Comparison of ENCODE assay signal across 33 cellular contexts in the genomic region with DNA sequence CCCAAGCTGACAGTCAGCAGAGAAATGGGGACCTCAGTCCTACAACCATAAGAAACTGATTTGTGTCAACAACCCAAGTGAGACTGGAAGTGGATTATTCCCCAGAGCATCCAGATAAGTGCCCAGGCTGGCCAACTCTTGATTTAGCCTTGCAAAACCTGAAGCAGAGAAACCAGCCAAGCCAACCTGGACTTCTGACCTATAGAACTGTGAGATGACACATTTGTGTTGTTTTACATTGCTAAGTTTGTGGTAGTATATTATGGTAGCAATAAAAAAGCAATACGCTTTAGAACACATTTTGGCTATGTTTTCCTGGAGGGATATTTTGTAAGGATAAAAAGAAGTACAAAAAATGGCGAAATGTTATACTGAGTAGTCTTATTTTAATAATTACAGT.
"Had no signal": no experiment of that assay in that cellular context is flagged by ENCODE, and none has a peak within 500 bp of the region (broad histone marks: within the 10 kb centered on the region; RNA-seq: fewer than 3 reads in every experiment).

No MANE protein-coding gene starts in this region.

- H3K27me3 Mint-ChIP-seq: activated B cell treated with CpG ODN at 0.5 μM for 24 hours had no signal

- H3K27me3 ChIP-seq: brain microvascular endothelial cell, esophagus muscularis mucosa, foreskin keratinocyte, gastrocnemius medialis had no signal

- FAIRE-seq: astrocyte, bronchial epithelial cell had no signal

- H3K27ac ChIP-seq: brain microvascular endothelial cell, esophagus muscularis mucosa, foreskin keratinocyte, gastrocnemius medialis, WERI-Rb-1 had no signal

- H3K36me3 ChIP-seq: brain microvascular endothelial cell, esophagus muscularis mucosa, gastrocnemius medialis, WERI-Rb-1 had no signal

- DNase-seq: activated B cell treated with CpG ODN at 0.5 μM for 24 hours; activated CD4-positive, alpha-beta T cell treated with anti-CD3 and anti-CD28 coated beads for 48 hours; activated CD4-positive, alpha-beta T cell treated with anti-CD3 and anti-CD28 coated beads, Interleukin-2, amount 50 U/mL, for 1 hour; activated CD4-positive, alpha-beta T cell treated with anti-CD3 and anti-CD28 coated beads, Interleukin-2, amount 50 U/mL, for 48 hours; activated CD8-positive, alpha-beta memory T cell treated with anti-CD3 and anti-CD28 coated beads for 24 hours; activated CD8-positive, alpha-beta T cell treated with anti-CD3 and anti-CD28 coated beads for 36 hours; activated effector memory CD4-positive, alpha-beta T cell treated with Interleukin-2 at 50 U/mL for 16 hours; activated gamma-delta T cell treated with Interleukin-2 at 50 U/mL for 16 hours; activated naive CD4-positive, alpha-beta T cell treated with anti-CD3 and anti-CD28 coated beads, Interleukin-2, amount 50 U/mL, for 16 hours; activated naive CD4-positive, alpha-beta T cell treated with Interleukin-2 at 50 U/mL for 16 hours; activated T-cell treated with anti-CD3 and anti-CD28 coated beads, Interleukin-2, amount 50 U/mL, for 4 hours; amniotic stem cell; anterior cingulate cortex; brain microvascular endothelial cell; cortex of kidney; dermis blood vessel endothelial cell; effector CD4-positive, alpha-beta T cell; effector memory CD8-positive, alpha-beta T cell; erythroblast; foreskin keratinocyte; gastrocnemius medialis; T-cell; T-helper 17 cell; T1000; WERI-Rb-1 had no signal

- H3K4me1 ChIP-seq: esophagus muscularis mucosa, foreskin keratinocyte, gastrocnemius medialis had no signal

- H3K4me3 Mint-ChIP-seq: activated B cell treated with CpG ODN at 0.5 μM for 24 hours; activated CD8-positive, alpha-beta T cell treated with anti-CD3 and anti-CD28 coated beads for 36 hours; activated naive CD8-positive, alpha-beta T cell; activated T-cell treated with anti-CD3 and anti-CD28 coated beads, Interleukin-2, amount 50 U/mL, for 4 hours; activated T-helper 17 cell treated with anti-CD3 and anti-CD28 coated beads, Interleukin-2, amount 50 U/mL, for 72 hours; central memory CD8-positive, alpha-beta T cell; effector memory CD8-positive, alpha-beta T cell; T-cell; T-helper 17 cell; T-helper 2 cell treated with Interferon-gamma antibody and Interleukin-4, amounts not matched to agents 5 μg/mL and 100 μg/mL, for 36 hours had no signal

- H3K4me3 ChIP-seq: esophagus muscularis mucosa, gastrocnemius medialis had no signal

- H3K4me1 Mint-ChIP-seq: activated B cell treated with CpG ODN at 0.5 μM for 24 hours; activated T-helper 17 cell treated with anti-CD3 and anti-CD28 coated beads, Interleukin-2, amount 50 U/mL, for 72 hours; central memory CD8-positive, alpha-beta T cell; T-cell; T-helper 17 cell had no signal

- ATAC-seq: activated CD4-positive, CD25-positive, alpha-beta regulatory T cell treated with anti-CD3 and anti-CD28 coated beads, Interleukin-2, amount 50 U/mL, for 24 hours; activated CD8-positive, alpha-beta T cell treated with anti-CD3 and anti-CD28 coated beads for 36 hours; activated T-cell treated with anti-CD3 and anti-CD28 coated beads, Interleukin-2, amount 50 U/mL, for 4 hours; activated T-helper 17 cell treated with anti-CD3 and anti-CD28 coated beads, Interleukin-2, amount 50 U/mL, for 72 hours; effector memory CD8-positive, alpha-beta T cell; foreskin keratinocyte; gastrocnemius medialis; T-cell; T-helper 17 cell had no signal

- H3K27ac Mint-ChIP-seq: activated B cell treated with CpG ODN at 0.5 μM for 24 hours; activated CD8-positive, alpha-beta T cell treated with anti-CD3 and anti-CD28 coated beads for 36 hours; activated naive CD8-positive, alpha-beta T cell; activated T-helper 17 cell treated with anti-CD3 and anti-CD28 coated beads, Interleukin-2, amount 50 U/mL, for 72 hours; effector memory CD8-positive, alpha-beta T cell; T-cell; T-helper 17 cell; T-helper 2 cell treated with Interferon-gamma antibody and Interleukin-4, amounts not matched to agents 5 μg/mL and 100 μg/mL, for 36 hours had no signal
